ENCODE assay signal across 18 cellular contexts in genomic region chrX:68992998-68993397, GRCh38.
A peak's percentile ranks its signal among the peaks of the same experiment; 100 is the strongest.
DNase-seq lines count a peak whose midpoint lies in the region; ATAC-seq and TF ChIP-seq lines count a peak whose summit lies in the region.
"Had no signal": no experiment of that assay in that cellular context is flagged by ENCODE, and none has a peak within 500 bp of the region (broad histone marks: within the 10 kb centered on the region; RNA-seq: fewer than 3 reads in every experiment).

No MANE protein-coding gene starts in this region.

- H3K23ac ChIP-seq in neuronal stem cell (ENCODE audit: low read depth, low read length, poor library complexity): no peak overlapping the region

- H3K27me3 ChIP-seq in neuronal stem cell (ENCODE audit: control insufficient read depth in 3 of 3, insufficient read depth in 3 of 3, low read depth in 1 of 3, low read length in 3 of 3): peaks cover 0 to 20% (median 0%) of the 10 kb centered on the region in 3 experiments

- peak overlapping the region; percentile 3 for H3K18ac ChIP-seq in neuronal stem cell (ENCODE audit: low read length)

- H4K8ac ChIP-seq in neuronal stem cell (ENCODE audit: low read depth, low read length): no peak overlapping the region

- no peak for ATAC-seq in GM19452 (IDR thresholded peaks at IDR 0.05; ENCODE audit: unreplicated experiment)
- ATAC-seq in HG03280 (IDR thresholded peaks at IDR 0.05; ENCODE audit: unreplicated experiment): no peak
- ATAC-seq: A549, GM12878 had no signal

- no peak overlapping the region for H3K27ac ChIP-seq in neuronal stem cell (replicated peaks; ENCODE audit: low read length)
- H3K27ac ChIP-seq: 22Rv1, A549, BLaER1, GM23248 had no signal

- intact Hi-C loops in activated CD4-positive, alpha-beta T cell treated with anti-CD3 and anti-CD28 coated beads, Interleukin-2, amount 10 ng/mL, durations not matched to agents 24 days and 14 days (cut with micrococcal nuclease): no loop called here
- intact Hi-C loops in dendritic cell treated with granulocyte-macrophage colony-stimulating factor and Interleukin-4, amounts not matched to agents 40 ng/mL and 50 ng/mL, for 4 days (cut with micrococcal nuclease): no loop called here

- H3K9me3 ChIP-seq in neuronal stem cell (replicated peaks in 1 of 2; ENCODE audit: control insufficient read depth in 2 of 2, insufficient read depth in 1 of 2, low read depth in 1 of 2, low read length in 2 of 2): no peaks in the 10 kb centered on the region
- H3K9me3 ChIP-seq: A549, BLaER1 had no signal

- no peak overlapping the region for H3K9ac ChIP-seq in neuronal stem cell (ENCODE audit: low read depth, low read length, poor library complexity)
- H3K9ac ChIP-seq: BLaER1, GM23248 had no signal

- no peak overlapping the region for H2AK5ac ChIP-seq in neuronal stem cell (ENCODE audit: low read depth, low read length)

- H3K4me3 ChIP-seq in neuronal stem cell (ENCODE audit: low read length in 2 of 2): no peak overlapping the region
- H3K4me3 ChIP-seq: A549, BLaER1, GM12878, GM23248 had no signal

- no peaks in the 10 kb centered on the region for H3K27me3 Mint-ChIP-seq in activated CD4-positive, alpha-beta T cell treated with anti-CD3 and anti-CD28 coated beads, Interleukin-2, amount 10 ng/mL, durations not matched to agents 24 days and 14 days
- no peaks in the 10 kb centered on the region for H3K27me3 Mint-ChIP-seq in dendritic cell treated with granulocyte-macrophage colony-stimulating factor and Interleukin-4, amounts not matched to agents 40 ng/mL and 50 ng/mL, for 4 days
- H3K27me3 Mint-ChIP-seq in type B pancreatic cell: no peaks in the 10 kb centered on the region

- H3K27ac Mint-ChIP-seq in activated CD4-positive, alpha-beta T cell treated with anti-CD3 and anti-CD28 coated beads, Interleukin-2, amount 10 ng/mL, durations not matched to agents 24 days and 14 days: no peak overlapping the region
- peak overlapping the region; percentile 85 for H3K27ac Mint-ChIP-seq in dendritic cell treated with granulocyte-macrophage colony-stimulating factor and Interleukin-4, amounts not matched to agents 40 ng/mL and 50 ng/mL, for 4 days
- no peak overlapping the region for H3K27ac Mint-ChIP-seq in type B pancreatic cell
- H3K27ac Mint-ChIP-seq: CD14-positive monocyte; CD4-positive, alpha-beta memory T cell had no signal

- no peak overlapping the region for H3K4ac ChIP-seq in neuronal stem cell (ENCODE audit: low read length)

- H3K36me3 Mint-ChIP-seq in activated CD4-positive, alpha-beta T cell treated with anti-CD3 and anti-CD28 coated beads, Interleukin-2, amount 10 ng/mL, durations not matched to agents 24 days and 14 days (ENCODE audit: low read depth): no peaks in the 10 kb centered on the region
- H3K36me3 Mint-ChIP-seq in dendritic cell treated with granulocyte-macrophage colony-stimulating factor and Interleukin-4, amounts not matched to agents 40 ng/mL and 50 ng/mL, for 4 days (ENCODE audit: low read depth): no peaks in the 10 kb centered on the region
- no peaks in the 10 kb centered on the region for H3K36me3 Mint-ChIP-seq in type B pancreatic cell
- H3K36me3 Mint-ChIP-seq: CD14-positive monocyte; CD4-positive, alpha-beta memory T cell had no signal

- peak; percentile 21 for DNase-seq in activated CD4-positive, alpha-beta T cell treated with anti-CD3 and anti-CD28 coated beads, Interleukin-2, amount 10 ng/mL, durations not matched to agents 24 days and 14 days
- DNase-seq in activated CD4-positive, alpha-beta T cell treated with anti-CD3 and anti-CD28 coated beads, Interleukin-2, amount 50 U/mL, for 48 hours: no peak
- DNase-seq in neuronal stem cell (ENCODE audit: low spot score) (no peak), type B pancreatic cell (ENCODE audit: extremely low spot score, unreplicated experiment) (peak; percentile 44), COLO829 (ENCODE audit: low spot score) (no peak)
- DNase-seq: Calu3; CD4-positive, alpha-beta memory T cell; DMS79 treated with DMSO at 0.1 percent for 48 hours; GM23248; HCEC 1CT had no signal

- no peak overlapping the region for H2BK120ac ChIP-seq in neuronal stem cell (ENCODE audit: low read depth, low read length)

- H2BK15ac ChIP-seq in neuronal stem cell (ENCODE audit: low read length): no peak overlapping the region

- no CpG with 5 or more reads among the region's 6 CpGs for WGBS in neuronal stem cell (ENCODE audit: extremely low coverage in 2 of 2, insufficient read length in 2 of 2, insufficient replicate concordance in 1 of 2), 2 donors

- H2BK5ac ChIP-seq in neuronal stem cell (ENCODE audit: low read length): no peak overlapping the region

- H3K36me3 ChIP-seq in neuronal stem cell (replicated peaks in 1 of 2; ENCODE audit: control insufficient read depth in 2 of 2, insufficient read depth in 2 of 2, low read length in 2 of 2): no peaks in the 10 kb centered on the region
- H3K36me3 ChIP-seq: BLaER1 had no signal

- no peak overlapping the region for H3K14ac ChIP-seq in neuronal stem cell (ENCODE audit: low read length)

- peaks cover 3 to 7% of the 10 kb centered on the region in 2 donors for H3K4me1 ChIP-seq in neuronal stem cell (ENCODE audit: control insufficient read depth in 2 of 2, insufficient read depth in 1 of 2, low read depth in 1 of 2, low read length in 2 of 2)
- H3K4me1 ChIP-seq: A549 had no signal

- no peaks in the 10 kb centered on the region for H3K79me1 ChIP-seq in neuronal stem cell (ENCODE audit: low read depth, low read length)

- no peaks in the 10 kb centered on the region for H3K4me1 Mint-ChIP-seq in activated CD4-positive, alpha-beta T cell treated with anti-CD3 and anti-CD28 coated beads, Interleukin-2, amount 10 ng/mL, durations not matched to agents 24 days and 14 days
- H3K4me1 Mint-ChIP-seq in dendritic cell treated with granulocyte-macrophage colony-stimulating factor and Interleukin-4, amounts not matched to agents 40 ng/mL and 50 ng/mL, for 4 days (ENCODE audit: low read depth): peaks cover 65% of the 10 kb centered on the region
- H3K4me1 Mint-ChIP-seq in type B pancreatic cell (ENCODE audit: unreplicated experiment): peaks cover 18% of the 10 kb centered on the region
- H3K4me1 Mint-ChIP-seq: CD4-positive, alpha-beta memory T cell had no signal

- H3K4me3 Mint-ChIP-seq in activated CD4-positive, alpha-beta T cell treated with anti-CD3 and anti-CD28 coated beads, Interleukin-2, amount 10 ng/mL, durations not matched to agents 24 days and 14 days: no peak overlapping the region
- H3K4me3 Mint-ChIP-seq in dendritic cell treated with granulocyte-macrophage colony-stimulating factor and Interleukin-4, amounts not matched to agents 40 ng/mL and 50 ng/mL, for 4 days: no peak overlapping the region
- no peak overlapping the region for H3K4me3 Mint-ChIP-seq in type B pancreatic cell
- H3K4me3 Mint-ChIP-seq: CD14-positive monocyte; CD4-positive, alpha-beta memory T cell had no signal

- no peak overlapping the region for H3K4me2 ChIP-seq in neuronal stem cell (ENCODE audit: insufficient read depth, low read length, poor library complexity, severe bottlenecking)
- H3K4me2 ChIP-seq: A549, BLaER1 had no signal

- H4K91ac ChIP-seq in neuronal stem cell (ENCODE audit: low read depth, low read length, poor library complexity): no peak overlapping the region

- no peaks in the 10 kb centered on the region for H3K9me3 Mint-ChIP-seq in activated CD4-positive, alpha-beta T cell treated with anti-CD3 and anti-CD28 coated beads, Interleukin-2, amount 10 ng/mL, durations not matched to agents 24 days and 14 days
- H3K9me3 Mint-ChIP-seq in dendritic cell treated with granulocyte-macrophage colony-stimulating factor and Interleukin-4, amounts not matched to agents 40 ng/mL and 50 ng/mL, for 4 days: no peaks in the 10 kb centered on the region
- H3K9me3 Mint-ChIP-seq in type B pancreatic cell: no peaks in the 10 kb centered on the region

- TF ChIP-seq CTCF in type B pancreatic cell (conservative IDR thresholded peaks at IDR 0.05): no peak

- no peak overlapping the region for H2AFZ ChIP-seq in neuronal stem cell (ENCODE audit: low read length)
- H2AFZ ChIP-seq: GM23248 had no signal

- no peak overlapping the region for H2BK12ac ChIP-seq in neuronal stem cell (ENCODE audit: low read length)

Comparison
In these comparisons a context has a peak if more than half of its experiments do, and no peak if none do; other contexts are left out.
1. DNase-seq: peak in activated CD4-positive, alpha-beta T cell treated with anti-CD3 and anti-CD28 coated beads, Interleukin-2, amount 10 ng/mL, durations not matched to agents 24 days and 14 days (single experiment) and type B pancreatic cell (single experiment); none in activated CD4-positive, alpha-beta T cell treated with anti-CD3 and anti-CD28 coated beads, Interleukin-2, amount 50 U/mL, for 48 hours (0 of 2), neuronal stem cell (single experiment) and COLO829 (single experiment).